In genomic region chr9:137129089-137129455, GRCh38 we compare ENCODE assay signal across 8 cellular contexts. TPM values are rescaled to one million over a fixed set of nuclear protein-coding genes. Genes with fewer than 3 reads are reported as not detected.
DNase-seq lines count a peak whose midpoint lies in the region; ATAC-seq, FAIRE-seq and TF ChIP-seq lines count a peak whose summit lies in the region.

No MANE protein-coding gene starts in this region.

- H2AK5ac ChIP-seq in neuronal stem cell (ENCODE audit: low read depth, low read length) = peak overlapping the region; percentile 97

- CTCF ChIA-PET in CD8-positive, alpha-beta T cell (lab: Charles Lee) = interaction anchor here (1.0 to 1.4 kb wide), 6 partner anchors 9 to 108 kb away, joined by 3 to 10 read pairs (median 4); partner anchors contain the start of genes CYSRT1, MAN1B1 and SSNA1

- H3K9ac ChIP-seq in GM23248 = peak overlapping the region; percentile 88
- peak overlapping the region; percentile 99 for H3K9ac ChIP-seq in neuronal stem cell (ENCODE audit: low read depth, low read length, poor library complexity)

- in situ Hi-C loops in GM23248 (cut with MboI) = loop anchor here (10.0 kb wide), 1 partner anchor 86 kb away; a partner anchor contains a TSS

- peaks cover 6% of the 10 kb centered on the region for H3K79me1 ChIP-seq in neuronal stem cell (ENCODE audit: low read depth, low read length)

- peak overlapping the region; percentile 83 for H3K4me3 ChIP-seq in CD8-positive, alpha-beta T cell (ENCODE audit: low read depth, low read length)
- H3K4me3 ChIP-seq in GM23248 (peak overlapping the region; percentile 88), SJCRH30 (peak overlapping the region; percentile 68), esophagus squamous epithelium (peak overlapping the region; percentile 62 to 96 (median 82)), neuronal stem cell (ENCODE audit: low read length in 2 of 2) (peak overlapping the region; percentile 91 to 93)

- POLR2A ChIA-PET in CD8-positive, alpha-beta T cell (lab: Charles Lee) = interaction anchor here (0.6 to 2.2 kb wide), 16 partner anchors 13 to 401 kb away, joined by 3 to 15 read pairs (median 4); partner anchors contain the start of genes ANAPC2, MAN1B1, NELFB and RNF208

- H3K4me1 ChIP-seq in CD8-positive, alpha-beta T cell (ENCODE audit: insufficient read depth, low read length) = peaks cover 35% of the 10 kb centered on the region
- H3K4me1 ChIP-seq in GM23248 (ENCODE audit: insufficient read depth) = peaks cover 22% of the 10 kb centered on the region; the same call in 1 of the 2 replicates
- peaks cover 5% of the 10 kb centered on the region; the same call in 1 of the 2 replicates for H3K4me1 ChIP-seq in SJCRH30
- peaks cover 23 to 42% (median 24%) of the 10 kb centered on the region in 3 donors for H3K4me1 ChIP-seq in esophagus squamous epithelium
- peaks cover 6 to 15% of the 10 kb centered on the region in 2 donors for H3K4me1 ChIP-seq in neuronal stem cell (ENCODE audit: control insufficient read depth in 2 of 2, insufficient read depth in 1 of 2, low read depth in 1 of 2, low read length in 2 of 2)

- no peak overlapping the region for H2BK120ac ChIP-seq in neuronal stem cell (ENCODE audit: low read depth, low read length)

- H3K18ac ChIP-seq in neuronal stem cell (ENCODE audit: low read length) = peak overlapping the region; percentile 91

- peaks cover 53% of the 10 kb centered on the region for H3K79me2 ChIP-seq in GM23248 (ENCODE audit: insufficient read depth)

- H3K9me2 ChIP-seq in GM23248 (ENCODE audit: insufficient read depth) = no peaks in the 10 kb centered on the region

- H4K91ac ChIP-seq in neuronal stem cell (ENCODE audit: low read depth, low read length, poor library complexity) = peak overlapping the region; percentile 56

- H2BK5ac ChIP-seq in neuronal stem cell (ENCODE audit: low read length) = peak overlapping the region; percentile 90

- H3K27ac Mint-ChIP-seq in CD8-positive, alpha-beta T cell = peak overlapping the region; percentile 91

- peak overlapping the region; percentile 72 for H3K14ac ChIP-seq in neuronal stem cell (ENCODE audit: low read length)

- peaks cover 5% of the 10 kb centered on the region; the same call in 1 of the 2 replicates for H3F3A ChIP-seq in GM23248 (ENCODE audit: insufficient read depth)

- TF ChIP-seq POLR2A in esophagus squamous epithelium (IDR thresholded peaks at IDR 0.05) (no peak), GM12891 (IDR thresholded peaks at IDR 0.05; ENCODE audit: low read depth, low read length) (no peak)

- peak overlapping the region; percentile 85 for H3K4me2 ChIP-seq in GM23248 (ENCODE audit: unreplicated experiment)
- peak overlapping the region; percentile 81 for H3K4me2 ChIP-seq in neuronal stem cell (ENCODE audit: insufficient read depth, low read length, poor library complexity, severe bottlenecking)

- peak overlapping the region; percentile 87 for H2AFZ ChIP-seq in GM23248
- H2AFZ ChIP-seq in neuronal stem cell (ENCODE audit: low read length) = peak overlapping the region; percentile 98

- H4K8ac ChIP-seq in neuronal stem cell (ENCODE audit: low read depth, low read length) = peak overlapping the region; percentile 67

- H2BK15ac ChIP-seq in neuronal stem cell (ENCODE audit: low read length) = no peak overlapping the region

- H3K36me3 Mint-ChIP-seq in CD8-positive, alpha-beta T cell = no peaks in the 10 kb centered on the region

- peak overlapping the region; percentile 98 for H3K23ac ChIP-seq in neuronal stem cell (ENCODE audit: low read depth, low read length, poor library complexity)

- no peak for TF ChIP-seq CTCF in CD8-positive, alpha-beta T cell (IDR thresholded peaks at IDR 0.05)
- TF ChIP-seq CTCF in esophagus squamous epithelium (IDR thresholded peaks at IDR 0.05) = no peak

- peak overlapping the region; percentile 62 for H3K27ac ChIP-seq in CD8-positive, alpha-beta T cell (ENCODE audit: low read depth, low read length)
- peak overlapping the region; percentile 47 for H3K27ac ChIP-seq in GM23248
- peak overlapping the region; percentile 42 for H3K27ac ChIP-seq in SJCRH30
- H3K27ac ChIP-seq in esophagus squamous epithelium = peak overlapping the region; percentile 71 to 83 (median 82)
- H3K27ac ChIP-seq in neuronal stem cell (replicated peaks; ENCODE audit: low read length) = no peak overlapping the region

- no peak for FAIRE-seq in GM12891 (lab: Jason Lieb, UNC)

- peaks cover 7% of the 10 kb centered on the region for H3K27me3 Mint-ChIP-seq in CD8-positive, alpha-beta T cell (ENCODE audit: low read depth)

- no peaks in the 10 kb centered on the region for H3K9me3 ChIP-seq in CD8-positive, alpha-beta T cell (ENCODE audit: low read length)
- no peaks in the 10 kb centered on the region for H3K9me3 ChIP-seq in GM23248 (ENCODE audit: low read depth)
- H3K9me3 ChIP-seq in SJCRH30 (replicated peaks) = no peaks in the 10 kb centered on the region
- H3K9me3 ChIP-seq in esophagus squamous epithelium = no peaks in the 10 kb centered on the region
- H3K9me3 ChIP-seq in neuronal stem cell (replicated peaks in 1 of 2; ENCODE audit: control insufficient read depth in 2 of 2, insufficient read depth in 1 of 2, low read depth in 1 of 2, low read length in 2 of 2) = no peaks in the 10 kb centered on the region

- 5% methylated on average over 18 to 21 of the region's 26 CpGs for WGBS in GM23248 (ENCODE audit: low coverage in 1 of 2, low lambda C conversion rate in 2 of 2, missing lambda C conversion rate in 2 of 2), 2 experiments
- 28% methylated on average over 2 of the region's 26 CpGs; no CpG with 5 or more reads in 1 of the 2 donors for WGBS in esophagus squamous epithelium, 2 donors
- WGBS in neuronal stem cell (ENCODE audit: extremely low coverage in 2 of 2, insufficient read length in 2 of 2, insufficient replicate concordance in 1 of 2), 2 donors = no CpG with 5 or more reads among the region's 26 CpGs

- H3K4ac ChIP-seq in neuronal stem cell (ENCODE audit: low read length) = peak overlapping the region; percentile 93

- H3K27me3 ChIP-seq in CD8-positive, alpha-beta T cell (ENCODE audit: insufficient read depth, low read length) = no peaks in the 10 kb centered on the region
- no peaks in the 10 kb centered on the region for H3K27me3 ChIP-seq in GM23248 (replicated peaks; ENCODE audit: insufficient read depth)
- no peaks in the 10 kb centered on the region for H3K27me3 ChIP-seq in SJCRH30
- H3K27me3 ChIP-seq in esophagus squamous epithelium = peaks cover 0 to 35% (median 0%) of the 10 kb centered on the region in 4 donors
- H3K27me3 ChIP-seq in neuronal stem cell (ENCODE audit: control insufficient read depth in 3 of 3, insufficient read depth in 3 of 3, low read depth in 1 of 3, low read length in 3 of 3) = peaks cover 0 to 6% (median 2%) of the 10 kb centered on the region in 3 experiments

- intact Hi-C loops in CD8-positive, alpha-beta T cell (cut with DNase I, micrococcal nuclease) = loop anchor here (1.0 to 2.0 kb wide), 6 partner anchors 15 to 126 kb away; partner anchors contain the start of genes ANAPC2 (in 2 of the 2), DPP7 (in 2 of the 2), SSNA1 (in 2 of the 2) and MAN1B1 (in 1 of the 2)
- intact Hi-C loops in esophagus squamous epithelium (cut with DNase I) = no loop called here

- H3K4me1 Mint-ChIP-seq in CD8-positive, alpha-beta T cell (ENCODE audit: low read depth) = peaks cover 28% of the 10 kb centered on the region

- no peak for ATAC-seq in CD8-positive, alpha-beta T cell

- peak overlapping the region; percentile 83 for H3K4me3 Mint-ChIP-seq in CD8-positive, alpha-beta T cell

- H4K20me1 ChIP-seq in GM23248 (ENCODE audit: insufficient read depth) = no peaks in the 10 kb centered on the region

- H3K36me3 ChIP-seq in CD8-positive, alpha-beta T cell (ENCODE audit: insufficient read depth, low read length) = no peaks in the 10 kb centered on the region
- H3K36me3 ChIP-seq in GM23248 (ENCODE audit: low read depth) (no peaks in the 10 kb centered on the region), SJCRH30 (no peaks in the 10 kb centered on the region), esophagus squamous epithelium (no peaks in the 10 kb centered on the region), neuronal stem cell (replicated peaks in 1 of 2; ENCODE audit: control insufficient read depth in 2 of 2, insufficient read depth in 2 of 2, low read length in 2 of 2) (no peaks in the 10 kb centered on the region)

- H3K9me3 Mint-ChIP-seq in CD8-positive, alpha-beta T cell = no peaks in the 10 kb centered on the region

- DNase-seq in CD8-positive, alpha-beta T cell = peak in 1 of 7 experiments; percentile 24
- DNase-seq in GM23248 (peak; percentile 63), SJCRH30 (peak in 1 of 2 experiments; percentile 28), esophagus squamous epithelium (lab: John Stamatoyannopoulos, UW) (no peak), neuronal stem cell (ENCODE audit: low spot score) (no peak), GM12891 (ENCODE audit: insufficient read length, low spot score) (no peak), NOMO-1 (lab: John Stamatoyannopoulos, UW; ENCODE audit: unreplicated experiment in 2 of 2) (no peak), EL (no peak)

- no peak overlapping the region for H2BK12ac ChIP-seq in neuronal stem cell (ENCODE audit: low read length)

RNA-seq across cellular contexts. Expression of gene GRIN1, which starts 9.9 kb away (rescaled TPM):
- total RNA-seq in CD8-positive, alpha-beta T cell = not detected
- 0.76 TPM in 1 of 2 replicates, not detected in the other for total RNA-seq in GM23248 (2014; rRNA removed; shearing (Covaris generic))
- 0.15 TPM in 1 of 2 replicates, not detected in the other for polyA plus RNA-seq in GM23248 (2016; fragmentation: Nextera tagmentation; extraction: Ambion mirVana)
- total RNA-seq in SJCRH30 (2014; rRNA removed; shearing (Covaris generic)) = 0.49 and 2.0 TPM in 2 replicates
- under 1 TPM in 1 of 4 donors, not detected in 3; 0.38 TPM for total RNA-seq in esophagus squamous epithelium
- polyA plus RNA-seq in neuronal stem cell (2013, experiment 1 of 2) = 0.20 TPM
- 0.07 TPM for polyA plus RNA-seq in neuronal stem cell (2013, experiment 2 of 2)
- 0.23 TPM for polyA plus RNA-seq in GM12891 (2012; ENCODE audit: low read depth, missing spikeins)

RNA-seq across cellular contexts. Expression of gene DPP7, which starts 14.5 kb away (rescaled TPM):
- total RNA-seq in CD8-positive, alpha-beta T cell = 100 to 1,000 TPM; 311 to 325 TPM
- 134 and 142 TPM in 2 replicates for total RNA-seq in GM23248 (2014; rRNA removed; shearing (Covaris generic))
- polyA plus RNA-seq in GM23248 (2016; fragmentation: Nextera tagmentation; extraction: Ambion mirVana) = 145 and 148 TPM in 2 replicates
- total RNA-seq in SJCRH30 (2014; rRNA removed; shearing (Covaris generic)) = 12.6 and 13.4 TPM in 2 replicates
- total RNA-seq in esophagus squamous epithelium = 100 to 1,000 TPM in 1 of 4 donors, 10 to 100 TPM in 3; 41.1 to 109 (median 62.4) TPM
- 34.8 TPM for polyA plus RNA-seq in neuronal stem cell (2013, experiment 1 of 2)
- 32.9 TPM for polyA plus RNA-seq in neuronal stem cell (2013, experiment 2 of 2)
- 118 TPM for polyA plus RNA-seq in GM12891 (2012; ENCODE audit: low read depth, missing spikeins)

RNA-seq across cellular contexts. Expression of gene LRRC26, which starts 40.8 kb away (rescaled TPM):
- not detected for total RNA-seq in CD8-positive, alpha-beta T cell
- not detected in 2 replicates for total RNA-seq in GM23248 (2014; rRNA removed; shearing (Covaris generic))
- not detected in 2 replicates for polyA plus RNA-seq in GM23248 (2016; fragmentation: Nextera tagmentation; extraction: Ambion mirVana)
- total RNA-seq in SJCRH30 (2014; rRNA removed; shearing (Covaris generic)) = 0.24 and 0.53 TPM in 2 replicates
- 1 to 10 TPM in 1 of 4 donors, under 1 TPM in 2, not detected in 1; 0.82 to 3.7 (median 0.95) TPM for total RNA-seq in esophagus squamous epithelium
- polyA plus RNA-seq in neuronal stem cell (2013, experiment 1 of 2) = 1.2 TPM
- 1.3 TPM for polyA plus RNA-seq in neuronal stem cell (2013, experiment 2 of 2)
- 0.09 TPM for polyA plus RNA-seq in GM12891 (2012; ENCODE audit: low read depth, missing spikeins)

RNA-seq across cellular contexts. Expression of gene MAN1B1, which starts 42.3 kb away (rescaled TPM):
- 10 to 100 TPM; 60.3 to 62.9 TPM for total RNA-seq in CD8-positive, alpha-beta T cell
- 131 and 136 TPM in 2 replicates for total RNA-seq in GM23248 (2014; rRNA removed; shearing (Covaris generic))
- 101 and 104 TPM in 2 replicates for polyA plus RNA-seq in GM23248 (2016; fragmentation: Nextera tagmentation; extraction: Ambion mirVana)
- 38.4 and 42.6 TPM in 2 replicates for total RNA-seq in SJCRH30 (2014; rRNA removed; shearing (Covaris generic))
- 10 to 100 TPM; 25.6 to 50.9 (median 39.4) TPM for total RNA-seq in esophagus squamous epithelium
- 23.6 TPM for polyA plus RNA-seq in neuronal stem cell (2013, experiment 1 of 2)
- polyA plus RNA-seq in neuronal stem cell (2013, experiment 2 of 2) = 22.2 TPM
- polyA plus RNA-seq in GM12891 (2012; ENCODE audit: low read depth, missing spikeins) = 20.4 TPM

RNA-seq across cellular contexts. Expression of gene TMEM210, which starts 42.8 kb away (rescaled TPM):
- total RNA-seq in CD8-positive, alpha-beta T cell = not detected
- not detected in 2 replicates for total RNA-seq in GM23248 (2014; rRNA removed; shearing (Covaris generic))
- polyA plus RNA-seq in GM23248 (2016; fragmentation: Nextera tagmentation; extraction: Ambion mirVana) = not detected in 2 replicates
- not detected in 2 replicates for total RNA-seq in SJCRH30 (2014; rRNA removed; shearing (Covaris generic))
- not detected for total RNA-seq in esophagus squamous epithelium
- not detected for polyA plus RNA-seq in neuronal stem cell (2013, experiment 1 of 2)
- not detected for polyA plus RNA-seq in neuronal stem cell (2013, experiment 2 of 2)
- polyA plus RNA-seq in GM12891 (2012; ENCODE audit: low read depth, missing spikeins) = not detected
